In the genomic region with DNA sequence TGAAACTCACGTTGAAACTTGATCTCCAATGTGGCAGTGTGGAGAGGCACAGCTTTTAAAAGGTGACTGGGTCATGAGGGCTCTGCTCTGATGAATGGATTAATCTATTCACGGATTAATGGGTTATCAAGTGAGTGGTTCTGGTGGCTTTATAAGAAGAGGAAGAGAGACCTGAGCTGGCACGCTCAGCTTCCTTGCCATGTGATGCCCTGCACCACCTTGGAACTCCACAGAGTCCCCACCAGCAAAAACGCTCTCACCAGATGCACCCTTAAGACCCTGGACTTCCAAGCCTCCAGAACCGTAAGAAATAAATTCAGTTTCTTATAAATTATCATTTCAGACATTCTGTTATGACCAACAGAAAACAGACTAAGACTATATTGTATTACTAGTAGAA, we compare ENCODE assay signal across 12 cellular contexts. TPM values are rescaled to one million over a fixed set of nuclear protein-coding genes. Genes with fewer than 3 reads are reported as not detected.
DNase-seq lines count a peak whose midpoint lies in the region; ATAC-seq, FAIRE-seq and TF ChIP-seq lines count a peak whose summit lies in the region.
"Had no signal": no experiment of that assay in that cellular context is flagged by ENCODE, and none has a peak within 500 bp of the region (broad histone marks: within the 10 kb centered on the region; RNA-seq: fewer than 3 reads in every experiment).

No MANE protein-coding gene starts in this region.

- H3K9me3 ChIP-seq in CD4-positive, alpha-beta T cell (ENCODE audit: control insufficient read depth, low read length), result no peaks in the 10 kb centered on the region

- H3K4me3 Mint-ChIP-seq in CD4-positive, alpha-beta T cell, result peak overlapping the region; percentile 88
- peak overlapping the region; percentile 83 for H3K4me3 Mint-ChIP-seq in activated naive CD4-positive, alpha-beta T cell treated with anti-CD3 and anti-CD28 coated beads, Interleukin-2, amount 10 ng/mL, durations not matched to agents 7 days and 5 days
- H3K4me3 Mint-ChIP-seq in naive thymus-derived CD8-positive, alpha-beta T cell, result peak overlapping the region; percentile 89 to 96 (median 94)

- no peak for DNase-seq in CD4-positive, alpha-beta T cell
- DNase-seq in GM12891 (ENCODE audit: insufficient read length, low spot score) (no peak), NCI-H510A (lab: John Stamatoyannopoulos, UW) (no peak), GM19240 (ENCODE audit: insufficient read length, low spot score) (no peak)
- no peak for DNase-seq in activated naive CD4-positive, alpha-beta T cell treated with anti-CD3 and anti-CD28 coated beads, Interleukin-2, amount 10 ng/mL, durations not matched to agents 7 days and 5 days
- no peak for DNase-seq in naive thymus-derived CD8-positive, alpha-beta T cell
- DNase-seq: anterior cingulate cortex, NCI-H1417 treated with DMSO at 0.1 percent for 48 hours had no signal

- POLR2A ChIA-PET in CD4-positive, alpha-beta T cell (lab: Charles Lee), result interaction anchor here (1.0 to 9.4 kb wide), 4 partner anchors 12 to 1401 kb away, joined by 3 to 202 read pairs (median 8); a partner anchor contains a TSS
- POLR2A ChIA-PET in naive thymus-derived CD8-positive, alpha-beta T cell (lab: Charles Lee), result interaction anchor here (0.6 to 7.4 kb wide), 4 partner anchors 10 to 267 kb away, joined by 3 to 119 read pairs (median 4); no protein-coding TSS in a partner anchor

- H3K27ac ChIP-seq in CD4-positive, alpha-beta T cell (ENCODE audit: low read depth, low read length), result peak overlapping the region; percentile 34
- H3K27ac ChIP-seq: VCaP had no signal

- no peaks in the 10 kb centered on the region for H3K9me3 Mint-ChIP-seq in CD4-positive, alpha-beta T cell
- H3K9me3 Mint-ChIP-seq in activated naive CD4-positive, alpha-beta T cell treated with anti-CD3 and anti-CD28 coated beads, Interleukin-2, amount 10 ng/mL, durations not matched to agents 7 days and 5 days, result no peaks in the 10 kb centered on the region
- H3K9me3 Mint-ChIP-seq in naive thymus-derived CD8-positive, alpha-beta T cell, result no peaks in the 10 kb centered on the region

- TF ChIP-seq CTCF in CD4-positive, alpha-beta T cell (IDR thresholded peaks at IDR 0.05), result no peak

- ATAC-seq in CD4-positive, alpha-beta T cell (ENCODE audit: poor library complexity), result no peak
- ATAC-seq in naive thymus-derived CD8-positive, alpha-beta T cell, result no peak
- ATAC-seq in GM18868 (IDR thresholded peaks at IDR 0.05; ENCODE audit: unreplicated experiment), result no peak
- no peak for ATAC-seq in GM21529 (IDR thresholded peaks at IDR 0.05; ENCODE audit: unreplicated experiment)
- ATAC-seq: HCT116 had no signal

- intact Hi-C loops in CD4-positive, alpha-beta T cell (cut with DNase I, micrococcal nuclease), result loop anchor here in 1 of 2 experiments (2.0 to 10.0 kb wide), 3 partner anchors 16 to 1056 kb away; a partner anchor contains a TSS

- no peak for TF ChIP-seq POLR2A in GM12891 (IDR thresholded peaks at IDR 0.05; ENCODE audit: low read depth, low read length)

- peaks cover 68% of the 10 kb centered on the region for H3K36me3 Mint-ChIP-seq in CD4-positive, alpha-beta T cell (ENCODE audit: low read depth)
- peaks cover 17% of the 10 kb centered on the region for H3K36me3 Mint-ChIP-seq in activated naive CD4-positive, alpha-beta T cell treated with anti-CD3 and anti-CD28 coated beads, Interleukin-2, amount 10 ng/mL, durations not matched to agents 7 days and 5 days
- peaks cover 2 to 25% (median 4%) of the 10 kb centered on the region in 3 donors for H3K36me3 Mint-ChIP-seq in naive thymus-derived CD8-positive, alpha-beta T cell

- H3K27me3 ChIP-seq in CD4-positive, alpha-beta T cell (ENCODE audit: control insufficient read depth, insufficient read depth, low read length), result no peaks in the 10 kb centered on the region

- CTCF ChIA-PET in CD4-positive, alpha-beta T cell (lab: Charles Lee), result interaction anchor here (0.7 to 6.2 kb wide), 3 partner anchors 14 to 18 kb away, joined by 3 to 33 read pairs (median 5); no protein-coding TSS in a partner anchor
- CTCF ChIA-PET in activated naive CD4-positive, alpha-beta T cell treated with anti-CD3 and anti-CD28 coated beads, Interleukin-2, amount 10 ng/mL, durations not matched to agents 7 days and 5 days (lab: Charles Lee), result interaction anchor here (4.2 kb wide), 1 partner anchor 269 kb away, joined by 24 read pairs; a partner anchor contains a TSS

- peak overlapping the region; percentile 93 for H3K27ac Mint-ChIP-seq in CD4-positive, alpha-beta T cell
- H3K27ac Mint-ChIP-seq in activated naive CD4-positive, alpha-beta T cell treated with anti-CD3 and anti-CD28 coated beads, Interleukin-2, amount 10 ng/mL, durations not matched to agents 7 days and 5 days, result peak overlapping the region; percentile 60
- H3K27ac Mint-ChIP-seq in naive thymus-derived CD8-positive, alpha-beta T cell, result peak overlapping the region; percentile 75 to 100 (median 90)

- no peak for FAIRE-seq in GM12891 (lab: Jason Lieb, UNC)

- peaks cover 68% of the 10 kb centered on the region for H3K4me1 Mint-ChIP-seq in CD4-positive, alpha-beta T cell (ENCODE audit: low read depth)
- H3K4me1 Mint-ChIP-seq in activated naive CD4-positive, alpha-beta T cell treated with anti-CD3 and anti-CD28 coated beads, Interleukin-2, amount 10 ng/mL, durations not matched to agents 7 days and 5 days, result peaks cover 70% of the 10 kb centered on the region
- peaks cover 37 to 76% (median 65%) of the 10 kb centered on the region in 4 donors for H3K4me1 Mint-ChIP-seq in naive thymus-derived CD8-positive, alpha-beta T cell

- H3K27me3 Mint-ChIP-seq in CD4-positive, alpha-beta T cell, result no peaks in the 10 kb centered on the region
- H3K27me3 Mint-ChIP-seq in activated naive CD4-positive, alpha-beta T cell treated with anti-CD3 and anti-CD28 coated beads, Interleukin-2, amount 10 ng/mL, durations not matched to agents 7 days and 5 days, result no peaks in the 10 kb centered on the region
- no peaks in the 10 kb centered on the region for H3K27me3 Mint-ChIP-seq in naive thymus-derived CD8-positive, alpha-beta T cell

TF ChIP-seq in GM12891, 5 proteins besides CTCF, POLR2A, EP300 and RAD21:
- TF ChIP-seq SPI1 (IDR thresholded peaks at IDR 0.05; ENCODE audit: low read depth, low read length) (peak; percentile 53; the same call in 1 of the 2 replicates), PAX5 (IDR thresholded peaks at IDR 0.05; ENCODE audit: insufficient read depth, low read length, severe bottlenecking) (no peak)

RNA-seq across cellular contexts. Expression of a gene that starts 2.6 kb away (rescaled TPM):
- total RNA-seq in CD4-positive, alpha-beta T cell, result 100 to 1,000 TPM; 205 to 210 TPM
- polyA plus RNA-seq in GM12891 (2012; ENCODE audit: low read depth, missing spikeins), result 17.4 TPM
- 100 to 1,000 TPM; 140 to 147 TPM for total RNA-seq in naive thymus-derived CD8-positive, alpha-beta T cell
- 100 to 1,000 TPM; 244 to 265 (median 245) TPM for polyA plus RNA-seq in naive thymus-derived CD8-positive, alpha-beta T cell

RNA-seq across cellular contexts. Expression of a gene that starts 43.2 kb away (rescaled TPM):
- not detected for total RNA-seq in CD4-positive, alpha-beta T cell
- polyA plus RNA-seq in GM12891 (2012; ENCODE audit: low read depth, missing spikeins), result 0.86 TPM
- not detected for total RNA-seq in naive thymus-derived CD8-positive, alpha-beta T cell
- polyA plus RNA-seq in naive thymus-derived CD8-positive, alpha-beta T cell, result not detected
